Comparison of ENCODE assay signal across 8 cellular contexts in genomic region chr10:97553575-97554100, GRCh38. TPM values are rescaled to one million over a fixed set of nuclear protein-coding genes. Genes with fewer than 3 reads are reported as not detected.
DNase-seq lines count a peak whose midpoint lies in the region; ATAC-seq and TF ChIP-seq lines count a peak whose summit lies in the region.

No MANE protein-coding gene starts in this region.

- H3K4me1 ChIP-seq in heart left ventricle (peaks cover 0 to 42% (median 26%) of the 10 kb centered on the region in 12 donors), psoas muscle (peaks cover 45% of the 10 kb centered on the region)

- H3K27me3 Mint-ChIP-seq in activated naive CD8-positive, alpha-beta T cell treated with anti-CD3 and anti-CD28 coated beads for 36 hours = no peaks in the 10 kb centered on the region

- peaks cover 0 to 3% (median 0%) of the 10 kb centered on the region in 12 donors for H3K9me3 ChIP-seq in heart left ventricle
- no peaks in the 10 kb centered on the region for H3K9me3 ChIP-seq in psoas muscle

- peak; percentile 61 to 89 (median 80) for TF ChIP-seq CTCF in heart left ventricle (IDR thresholded peaks at IDR 0.05)
- TF ChIP-seq CTCF in psoas muscle (IDR thresholded peaks at IDR 0.05) = peak; percentile 80

- peaks cover 4% of the 10 kb centered on the region for H3K4me1 Mint-ChIP-seq in activated naive CD8-positive, alpha-beta T cell treated with anti-CD3 and anti-CD28 coated beads for 36 hours

- no peaks in the 10 kb centered on the region for H3K9me3 Mint-ChIP-seq in activated naive CD8-positive, alpha-beta T cell treated with anti-CD3 and anti-CD28 coated beads for 36 hours

- ATAC-seq in heart left ventricle (peak; percentile 87 to 91 (median 91)), psoas muscle (peak; percentile 73 to 93 (median 91)), GM21423 (IDR thresholded peaks at IDR 0.05; ENCODE audit: unreplicated experiment) (no peak)

- no peak overlapping the region for H3K27ac Mint-ChIP-seq in activated naive CD8-positive, alpha-beta T cell treated with anti-CD3 and anti-CD28 coated beads for 36 hours

- H3K36me3 ChIP-seq in heart left ventricle = no peaks in the 10 kb centered on the region
- H3K36me3 ChIP-seq in psoas muscle (ENCODE audit: insufficient read depth in 1 of 2, low read depth in 1 of 2) = no peaks in the 10 kb centered on the region

- intact Hi-C loops in heart left ventricle (cut with DNase I) = loop anchor here in 9 of 10 donors (1.0 to 10.0 kb wide), 8 partner anchors 19 to 146 kb away; partner anchors contain the start of genes MMS19 (in 4 of the 9) and UBTD1 (in 4 of the 9)
- intact Hi-C loops in psoas muscle (cut with DNase I) = loop anchor here (1.0 to 5.0 kb wide), 3 partner anchors 51 to 90 kb away; no protein-coding TSS in a partner anchor

- peak; percentile 49 for DNase-seq in NK-92 treated with Interleukin-12 subunit alpha and Interleukin-12 subunit beta, amount 100 ng/mL, for 24 hours (lab: John Stamatoyannopoulos, UW)
- no peak for DNase-seq in NK-92 (lab: John Stamatoyannopoulos, UW; ENCODE audit: unreplicated experiment)
- peak; percentile 70 for DNase-seq in HuH-7.5 (ENCODE audit: low spot score)
- DNase-seq in SKM-1 (lab: John Stamatoyannopoulos, UW; ENCODE audit: unreplicated experiment) = peak; percentile 56
- DNase-seq in activated naive CD8-positive, alpha-beta T cell treated with anti-CD3 and anti-CD28 coated beads for 36 hours = peak; percentile 52
- peak; percentile 69 to 79 (median 72) for DNase-seq in heart left ventricle
- peak; percentile 72 to 88 for DNase-seq in psoas muscle

- H3K27ac ChIP-seq in heart left ventricle (no peak overlapping the region), psoas muscle (no peak overlapping the region)

- H3K27me3 ChIP-seq in heart left ventricle (no peaks in the 10 kb centered on the region), psoas muscle (ENCODE audit: insufficient read depth in 3 of 3, low read length in 2 of 3) (no peaks in the 10 kb centered on the region)

- TF ChIP-seq POLR2A in heart left ventricle (IDR thresholded peaks at IDR 0.05) = no peak

- no peaks in the 10 kb centered on the region for H3K36me3 Mint-ChIP-seq in activated naive CD8-positive, alpha-beta T cell treated with anti-CD3 and anti-CD28 coated beads for 36 hours

- H3K4me3 ChIP-seq in heart left ventricle = no peak overlapping the region
- H3K4me3 ChIP-seq in psoas muscle = no peak overlapping the region

- WGBS in heart left ventricle, 4 donors = 4 to 27% (median 19%) methylated on average over 6 to 7 of the region's 7 CpGs
- 18 to 22% (median 20%) methylated on average over 7 of the region's 7 CpGs for WGBS in psoas muscle, 3 donors

- H3K4me3 Mint-ChIP-seq in activated naive CD8-positive, alpha-beta T cell treated with anti-CD3 and anti-CD28 coated beads for 36 hours = no peak overlapping the region

RNA-seq across cellular contexts. Expression of gene ANKRD2, which starts 18.9 kb away (rescaled TPM):
- not detected for total RNA-seq in activated naive CD8-positive, alpha-beta T cell treated with anti-CD3 and anti-CD28 coated beads for 36 hours
- total RNA-seq in heart left ventricle = 1,000 to 10,000 TPM in 1 of 9 donors, 100 to 1,000 TPM in 6, 10 to 100 TPM in 2; 56.7 to 2,367 (median 517) TPM
- 100 to 1,000 TPM; 450 to 857 TPM for polyA plus RNA-seq in heart left ventricle
- 1,000 to 10,000 TPM; 1,055 to 3,522 (median 2,378) TPM for total RNA-seq in psoas muscle
- 1,000 to 10,000 TPM in 2 of 3 donors, 100 to 1,000 TPM in 1; 254 to 5,473 (median 1,117) TPM for polyA plus RNA-seq in psoas muscle

RNA-seq across cellular contexts. Expression of gene HOGA1, which starts 30.6 kb away (rescaled TPM):
- total RNA-seq in activated naive CD8-positive, alpha-beta T cell treated with anti-CD3 and anti-CD28 coated beads for 36 hours = not detected
- 10 to 100 TPM in 8 of 9 donors, 1 to 10 TPM in 1; 7.5 to 82.6 (median 19.2) TPM for total RNA-seq in heart left ventricle
- polyA plus RNA-seq in heart left ventricle = 10 to 100 TPM; 35.2 to 73.4 TPM
- total RNA-seq in psoas muscle = 10 to 100 TPM in 1 of 4 donors, 1 to 10 TPM in 2, under 1 TPM in 1; 0.66 to 12.3 (median 4.9) TPM
- polyA plus RNA-seq in psoas muscle = 1 to 10 TPM in 2 of 3 donors, under 1 TPM in 1; 0.96 to 3.4 (median 1.7) TPM

RNA-seq across cellular contexts. Expression of gene C10orf62, which starts 35.9 kb away (rescaled TPM):
- total RNA-seq in activated naive CD8-positive, alpha-beta T cell treated with anti-CD3 and anti-CD28 coated beads for 36 hours = not detected
- total RNA-seq in heart left ventricle = 1 to 10 TPM in 2 of 9 donors, under 1 TPM in 7; 0.24 to 2.1 (median 0.58) TPM
- 1 to 10 TPM; 1.3 to 1.8 TPM for polyA plus RNA-seq in heart left ventricle
- 1 to 10 TPM in 2 of 4 donors, under 1 TPM in 1, not detected in 1; 0.56 to 1.1 (median 1.0) TPM for total RNA-seq in psoas muscle
- polyA plus RNA-seq in psoas muscle = under 1 TPM in 2 of 3 donors, not detected in 1; 0.12 to 0.13 TPM

RNA-seq across cellular contexts. Expression of gene UBTD1, which starts 54.9 kb away (rescaled TPM):
- total RNA-seq in activated naive CD8-positive, alpha-beta T cell treated with anti-CD3 and anti-CD28 coated beads for 36 hours = 1 to 10 TPM in 1 of 2 experiments, under 1 TPM in 1; 0.99 to 1.3 TPM
- 10 to 100 TPM; 18.2 to 42.9 (median 27.7) TPM for total RNA-seq in heart left ventricle
- 10 to 100 TPM; 49.0 to 49.7 TPM for polyA plus RNA-seq in heart left ventricle
- 10 to 100 TPM; 16.0 to 39.2 (median 22.2) TPM for total RNA-seq in psoas muscle
- 10 to 100 TPM; 43.6 to 59.2 (median 56.7) TPM for polyA plus RNA-seq in psoas muscle

RNA-seq across cellular contexts. Expression of gene MMS19, which starts 55.4 kb away (rescaled TPM):
- 10 to 100 TPM; 96.2 to 97.0 TPM for total RNA-seq in activated naive CD8-positive, alpha-beta T cell treated with anti-CD3 and anti-CD28 coated beads for 36 hours
- 10 to 100 TPM; 30.2 to 63.5 (median 48.1) TPM for total RNA-seq in heart left ventricle
- polyA plus RNA-seq in heart left ventricle = 10 to 100 TPM; 43.9 to 52.0 TPM
- total RNA-seq in psoas muscle = 10 to 100 TPM; 33.2 to 39.6 (median 34.4) TPM
- polyA plus RNA-seq in psoas muscle = 10 to 100 TPM; 29.8 to 47.6 (median 43.1) TPM

Comparison
In these comparisons a context has a peak if more than half of its experiments do, and no peak if none do; other contexts are left out.
1. RNA of gene ANKRD2, which starts 18.9 kb away (total RNA-seq): 1,055 to 3,522 TPM in psoas muscle and 56.7 to 2,367 TPM in heart left ventricle; not detected in activated naive CD8-positive, alpha-beta T cell treated with anti-CD3 and anti-CD28 coated beads for 36 hours; every median in the first group is over 10 times any median in the second.